In the genomic region with DNA sequence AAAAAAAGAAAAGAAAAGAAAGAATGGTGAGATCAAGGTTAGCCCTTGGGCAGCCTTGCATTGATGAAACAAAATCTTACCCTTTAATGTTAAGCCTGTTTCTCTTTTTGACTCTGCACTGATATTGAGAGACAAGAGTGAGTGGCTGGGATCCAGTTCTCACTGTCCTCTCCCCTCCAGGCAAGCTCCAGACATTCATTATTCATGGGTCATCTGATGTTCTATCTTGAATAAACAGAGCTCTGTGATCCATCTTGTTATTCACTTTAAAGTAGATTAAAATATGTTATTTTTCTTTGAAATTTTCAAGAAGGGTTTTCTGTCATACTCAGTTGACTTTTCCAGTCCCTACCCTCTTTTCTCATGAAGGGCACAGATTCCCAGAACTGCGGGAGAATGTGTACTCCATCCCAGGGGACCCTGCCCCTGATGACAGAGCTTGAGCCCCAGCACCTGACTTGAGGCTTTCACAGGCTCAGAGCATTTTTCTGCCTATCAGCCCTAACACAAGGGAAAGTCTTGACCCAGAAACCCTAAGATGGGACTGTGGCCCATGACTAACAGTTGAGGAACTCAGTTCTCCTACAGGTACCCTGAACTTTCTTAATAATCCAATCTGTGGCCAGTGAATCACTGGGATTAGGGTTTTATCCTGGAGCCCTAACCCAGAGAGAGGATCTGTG, we compare ENCODE assay signal across 1 cellular context.
TF ChIP-seq lines count a peak whose summit lies in the region.

No MANE protein-coding gene starts in this region.

TF ChIP-seq in GM23338, 12 proteins besides CTCF, POLR2A, EP300 and RAD21 (continued from another document):
- TF ChIP-seq ZNF462 (CRISPR knock-in tag; IDR thresholded peaks at IDR 0.05) (no peak), CREB1 (CRISPR knock-in tag; IDR thresholded peaks at IDR 0.05; ENCODE audit: low read depth) (no peak), JUNB (IDR thresholded peaks at IDR 0.05; ENCODE audit: unreplicated experiment) (no peak), EZH2phosphoT487 (IDR thresholded peaks at IDR 0.05; ENCODE audit: unreplicated experiment) (no peak), NANOG (IDR thresholded peaks at IDR 0.05; ENCODE audit: borderline replicate concordance) (no peak), ETS1 (IDR thresholded peaks at IDR 0.05) (no peak), ZNF114 (CRISPR knock-in tag; IDR thresholded peaks at IDR 0.05) (no peak)
- TF ChIP-seq, protein P1, sequence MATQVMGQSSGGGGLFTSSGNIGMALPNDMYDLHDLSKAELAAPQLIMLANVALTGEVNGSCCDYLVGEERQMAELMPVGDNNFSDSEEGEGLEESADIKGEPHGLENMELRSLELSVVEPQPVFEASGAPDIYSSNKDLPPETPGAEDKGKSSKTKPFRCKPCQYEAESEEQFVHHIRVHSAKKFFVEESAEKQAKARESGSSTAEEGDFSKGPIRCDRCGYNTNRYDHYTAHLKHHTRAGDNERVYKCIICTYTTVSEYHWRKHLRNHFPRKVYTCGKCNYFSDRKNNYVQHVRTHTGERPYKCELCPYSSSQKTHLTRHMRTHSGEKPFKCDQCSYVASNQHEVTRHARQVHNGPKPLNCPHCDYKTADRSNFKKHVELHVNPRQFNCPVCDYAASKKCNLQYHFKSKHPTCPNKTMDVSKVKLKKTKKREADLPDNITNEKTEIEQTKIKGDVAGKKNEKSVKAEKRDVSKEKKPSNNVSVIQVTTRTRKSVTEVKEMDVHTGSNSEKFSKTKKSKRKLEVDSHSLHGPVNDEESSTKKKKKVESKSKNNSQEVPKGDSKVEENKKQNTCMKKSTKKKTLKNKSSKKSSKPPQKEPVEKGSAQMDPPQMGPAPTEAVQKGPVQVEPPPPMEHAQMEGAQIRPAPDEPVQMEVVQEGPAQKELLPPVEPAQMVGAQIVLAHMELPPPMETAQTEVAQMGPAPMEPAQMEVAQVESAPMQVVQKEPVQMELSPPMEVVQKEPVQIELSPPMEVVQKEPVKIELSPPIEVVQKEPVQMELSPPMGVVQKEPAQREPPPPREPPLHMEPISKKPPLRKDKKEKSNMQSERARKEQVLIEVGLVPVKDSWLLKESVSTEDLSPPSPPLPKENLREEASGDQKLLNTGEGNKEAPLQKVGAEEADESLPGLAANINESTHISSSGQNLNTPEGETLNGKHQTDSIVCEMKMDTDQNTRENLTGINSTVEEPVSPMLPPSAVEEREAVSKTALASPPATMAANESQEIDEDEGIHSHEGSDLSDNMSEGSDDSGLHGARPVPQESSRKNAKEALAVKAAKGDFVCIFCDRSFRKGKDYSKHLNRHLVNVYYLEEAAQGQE (IDR thresholded peaks at IDR 0.05; ENCODE audit: unreplicated experiment) = no peak
